1 cellular context compared by ENCODE assay signal in the genomic region with DNA sequence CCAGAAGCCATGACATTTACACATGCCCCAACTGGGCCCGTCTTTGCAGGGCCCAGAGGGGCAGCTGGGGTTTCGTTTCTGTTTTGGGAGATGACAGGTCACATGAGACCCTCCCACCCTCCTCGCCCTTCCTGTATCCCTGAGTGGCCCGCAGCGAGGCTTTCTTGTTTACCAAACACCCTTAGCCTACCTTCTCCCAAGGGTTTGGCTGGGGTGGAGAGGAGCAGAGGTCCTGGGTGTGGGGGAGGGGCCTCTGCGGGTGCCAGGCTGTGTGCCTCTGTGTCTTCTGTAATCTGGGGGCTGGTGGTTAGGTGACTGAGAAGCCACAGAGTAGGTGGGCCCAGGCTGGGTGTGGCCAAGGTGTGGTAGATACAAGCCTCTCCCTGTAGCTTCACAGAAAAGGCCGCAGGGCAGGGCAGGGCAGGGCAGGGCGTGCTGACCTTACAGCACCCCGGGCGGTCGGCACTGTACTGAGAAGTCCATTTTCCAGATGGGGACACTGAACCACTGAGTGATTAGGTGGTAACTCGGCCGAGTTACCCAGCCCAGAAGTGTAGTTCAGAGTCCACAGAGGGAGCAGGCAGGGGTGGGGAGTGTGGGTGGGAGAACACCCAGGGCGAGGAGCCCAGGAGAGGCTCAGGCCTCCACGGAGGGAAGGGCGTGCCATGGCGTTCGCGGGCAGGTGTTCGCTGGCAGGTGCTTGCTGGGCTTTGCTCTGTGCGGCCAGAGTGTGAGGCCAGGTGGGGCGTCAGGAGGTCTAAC.
TF ChIP-seq lines count a peak whose summit lies in the region.

No MANE protein-coding gene starts in this region.

TF ChIP-seq in HepG2, 621 proteins besides CTCF, POLR2A, EP300 and RAD21:
- TF ChIP-seq, protein P1, sequence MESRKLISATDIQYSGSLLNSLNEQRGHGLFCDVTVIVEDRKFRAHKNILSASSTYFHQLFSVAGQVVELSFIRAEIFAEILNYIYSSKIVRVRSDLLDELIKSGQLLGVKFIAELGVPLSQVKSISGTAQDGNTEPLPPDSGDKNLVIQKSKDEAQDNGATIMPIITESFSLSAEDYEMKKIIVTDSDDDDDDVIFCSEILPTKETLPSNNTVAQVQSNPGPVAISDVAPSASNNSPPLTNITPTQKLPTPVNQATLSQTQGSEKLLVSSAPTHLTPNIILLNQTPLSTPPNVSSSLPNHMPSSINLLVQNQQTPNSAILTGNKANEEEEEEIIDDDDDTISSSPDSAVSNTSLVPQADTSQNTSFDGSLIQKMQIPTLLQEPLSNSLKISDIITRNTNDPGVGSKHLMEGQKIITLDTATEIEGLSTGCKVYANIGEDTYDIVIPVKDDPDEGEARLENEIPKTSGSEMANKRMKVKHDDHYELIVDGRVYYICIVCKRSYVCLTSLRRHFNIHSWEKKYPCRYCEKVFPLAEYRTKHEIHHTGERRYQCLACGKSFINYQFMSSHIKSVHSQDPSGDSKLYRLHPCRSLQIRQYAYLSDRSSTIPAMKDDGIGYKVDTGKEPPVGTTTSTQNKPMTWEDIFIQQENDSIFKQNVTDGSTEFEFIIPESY (CRISPR knock-in tag; IDR thresholded peaks at IDR 0.05) = 0 out of 2 replicates have a peak, but pooled peaks have one; percentile 27
- TF ChIP-seq ZNF629 (CRISPR knock-in tag; conservative IDR thresholded peaks at IDR 0.05) (peak; percentile 85), HMG20A (CRISPR knock-in tag; IDR thresholded peaks at IDR 0.05; ENCODE audit: borderline replicate concordance) (no peak)
TF ChIP-seq in HepG2: peak in this region for 2.
